Comparison of ENCODE assay signal across 13 cellular contexts in genomic region chr1:67733741-67734690, GRCh38. TPM values are rescaled to one million over a fixed set of nuclear protein-coding genes. Genes with fewer than 3 reads are reported as not detected.
A peak's percentile ranks its signal among the peaks of the same experiment; 100 is the strongest.
DNase-seq lines count a peak whose midpoint lies in the region; ATAC-seq, FAIRE-seq and TF ChIP-seq lines count a peak whose summit lies in the region.
"Had no signal": no experiment of that assay in that cellular context is flagged by ENCODE, and none has a peak within 500 bp of the region (broad histone marks: within the 10 kb centered on the region; RNA-seq: fewer than 3 reads in every experiment).

No MANE protein-coding gene starts in this region.

- peaks cover 13% of the 10 kb centered on the region for H3K79me2 ChIP-seq in endothelial cell of umbilical vein (ENCODE audit: control insufficient read depth, insufficient read depth, low read length)

- DNase-seq in GM19239 (ENCODE audit: insufficient read length, low spot score) (no peak), endothelial cell of umbilical vein (ENCODE audit: low read depth, low spot score) (peak; percentile 52), stomach (no peak), gastrocnemius medialis (no peak)
- DNase-seq in stimulated activated CD4-positive, alpha-beta T cell treated with anti-CD3 and anti-CD28 coated beads, Interleukin-4, amount 100 ng/mL, for 1 hour, result no peak
- DNase-seq in CD4-positive, alpha-beta memory T cell, result no peak
- DNase-seq: activated CD4-positive, alpha-beta memory T cell treated with anti-CD3 and anti-CD28 coated beads, Interleukin-2, amount 10 ng/mL, durations not matched to agents 7 days and 5 days; activated naive CD4-positive, alpha-beta T cell treated with anti-CD3 and anti-CD28 coated beads for 36 hours; NCI-H2107; stimulated activated CD4-positive, alpha-beta T cell treated with anti-CD3 and anti-CD28 coated beads, Interleukin-4, amount 100 ng/mL, for 24 hours; stimulated activated naive CD4-positive, alpha-beta T cell had no signal

- H3K36me3 ChIP-seq in endothelial cell of umbilical vein (ENCODE audit: control insufficient read depth in 2 of 2, extremely low read depth in 1 of 2, insufficient read depth in 2 of 2, low read length in 2 of 2) (no peaks in the 10 kb centered on the region), stomach (no peaks in the 10 kb centered on the region), gastrocnemius medialis (no peaks in the 10 kb centered on the region)
- no peaks in the 10 kb centered on the region for H3K36me3 ChIP-seq in CD4-positive, alpha-beta memory T cell (ENCODE audit: insufficient read depth, low read length)

- H3K4me3 Mint-ChIP-seq in CD4-positive, alpha-beta memory T cell, result no peak overlapping the region
- H3K4me3 Mint-ChIP-seq: activated CD4-positive, alpha-beta memory T cell treated with anti-CD3 and anti-CD28 coated beads, Interleukin-2, amount 10 ng/mL, durations not matched to agents 7 days and 5 days; activated naive CD4-positive, alpha-beta T cell treated with anti-CD3 and anti-CD28 coated beads for 36 hours; memory B cell had no signal

- TF ChIP-seq POLR2A in Raji (IDR thresholded peaks at IDR 0.05; ENCODE audit: insufficient read depth, low read depth, low read length) (peak; percentile 33; the same call in 1 of the 2 replicates), endothelial cell of umbilical vein (IDR thresholded peaks at IDR 0.05; ENCODE audit: low read depth, low read length) (no peak), stomach (IDR thresholded peaks at IDR 0.05) (no peak), gastrocnemius medialis (IDR thresholded peaks at IDR 0.05) (no peak)

- H3K9me3 Mint-ChIP-seq in CD4-positive, alpha-beta memory T cell, result no peaks in the 10 kb centered on the region
- H3K9me3 Mint-ChIP-seq: activated CD4-positive, alpha-beta memory T cell treated with anti-CD3 and anti-CD28 coated beads, Interleukin-2, amount 10 ng/mL, durations not matched to agents 7 days and 5 days; activated naive CD4-positive, alpha-beta T cell treated with anti-CD3 and anti-CD28 coated beads for 36 hours; memory B cell had no signal

- in situ Hi-C loops in gastrocnemius medialis (cut with MboI; ENCODE audit: low sequenced_read_pairs in 4 of 4), result no loop called here

- no peaks in the 10 kb centered on the region for H4K20me1 ChIP-seq in endothelial cell of umbilical vein (replicated peaks; ENCODE audit: control insufficient read depth, extremely low read depth, insufficient read depth, low read length)

- H3K27me3 ChIP-seq in endothelial cell of umbilical vein (ENCODE audit: control insufficient read depth in 2 of 2, insufficient read depth in 2 of 2, low read length in 2 of 2) (no peaks in the 10 kb centered on the region), stomach (no peaks in the 10 kb centered on the region), gastrocnemius medialis (no peaks in the 10 kb centered on the region)
- no peaks in the 10 kb centered on the region for H3K27me3 ChIP-seq in CD4-positive, alpha-beta memory T cell (ENCODE audit: insufficient read depth, low read length)

- no peak overlapping the region for H2AFZ ChIP-seq in endothelial cell of umbilical vein (ENCODE audit: low read depth, low read length)

- no peaks in the 10 kb centered on the region for H3K36me3 Mint-ChIP-seq in CD4-positive, alpha-beta memory T cell
- H3K36me3 Mint-ChIP-seq: memory B cell had no signal

- no TSS peak for BruUV-seq in endothelial cell of umbilical vein (replicated peaks; lab: Mats Ljungman, UMichigan)

- H3K9me1 ChIP-seq in endothelial cell of umbilical vein (replicated peaks; ENCODE audit: control insufficient read depth, extremely low read depth, insufficient read depth, low read length), result no peaks in the 10 kb centered on the region

- dilution Hi-C loops in endothelial cell of umbilical vein (cut with MboI; ENCODE audit: extremely low pct_ligation_motif_present, low sequenced_read_pairs), result no loop called here

- CTCF ChIA-PET in endothelial cell of umbilical vein (lab: Charles Lee), result interaction anchor here (3.2 kb wide), 1 partner anchor 26 kb away, joined by 15 read pairs; no protein-coding TSS in a partner anchor
- CTCF ChIA-PET in CD4-positive, alpha-beta memory T cell (lab: Charles Lee; ENCODE audit: partially characterized antibody), result interaction anchor here (0.7 kb wide), 1 partner anchor 10 kb away, joined by 3 read pairs; no protein-coding TSS in a partner anchor

- no peak overlapping the region for H3K4me2 ChIP-seq in endothelial cell of umbilical vein (ENCODE audit: insufficient read depth, low read length)

- peak overlapping the region in 3 of 7 donors; percentile 3 to 10 (median 9) for H3K27ac Mint-ChIP-seq in CD4-positive, alpha-beta memory T cell
- H3K27ac Mint-ChIP-seq: activated CD4-positive, alpha-beta memory T cell treated with anti-CD3 and anti-CD28 coated beads, Interleukin-2, amount 10 ng/mL, durations not matched to agents 7 days and 5 days; activated naive CD4-positive, alpha-beta T cell treated with anti-CD3 and anti-CD28 coated beads for 36 hours; memory B cell had no signal

- POLR2A ChIA-PET in endothelial cell of umbilical vein (lab: Charles Lee), result no interaction called here
- POLR2A ChIA-PET in CD4-positive, alpha-beta memory T cell (lab: Charles Lee; ENCODE audit: partially characterized antibody), result interaction anchor here (1.2 to 1.8 kb wide), 2 partner anchors 48 to 49 kb away, joined by 4 to 6 read pairs; partner anchors contain the start of gene GADD45A

- peaks cover 11 to 13% (median 13%) of the 10 kb centered on the region in 4 donors for H3K4me1 Mint-ChIP-seq in CD4-positive, alpha-beta memory T cell

- no peak overlapping the region for H3K4me3 ChIP-seq in endothelial cell of umbilical vein (replicated peaks in 1 of 3; ENCODE audit: insufficient read depth in 1 of 3, low read depth in 1 of 3, low read length in 3 of 3)
- no peak overlapping the region for H3K4me3 ChIP-seq in stomach
- no peak overlapping the region for H3K4me3 ChIP-seq in gastrocnemius medialis
- H3K4me3 ChIP-seq in CD4-positive, alpha-beta memory T cell (ENCODE audit: low read length in 2 of 2), result no peak overlapping the region

- H3K9me3 ChIP-seq in endothelial cell of umbilical vein (replicated peaks; ENCODE audit: control insufficient read depth, insufficient read depth, low read length) (no peaks in the 10 kb centered on the region), stomach (no peaks in the 10 kb centered on the region), gastrocnemius medialis (no peaks in the 10 kb centered on the region)
- no peaks in the 10 kb centered on the region for H3K9me3 ChIP-seq in CD4-positive, alpha-beta memory T cell (ENCODE audit: control insufficient read depth in 1 of 2, low read length in 2 of 2)

- H3K4me1 ChIP-seq in endothelial cell of umbilical vein (ENCODE audit: control insufficient read depth, extremely low read depth, insufficient read depth, low read length) (peaks cover 38% of the 10 kb centered on the region), stomach (peaks cover 30 to 65% (median 53%) of the 10 kb centered on the region in 4 donors), gastrocnemius medialis (peaks cover 25% of the 10 kb centered on the region in 2 donors)
- H3K4me1 ChIP-seq in CD4-positive, alpha-beta memory T cell (ENCODE audit: insufficient read depth, low read length), result peaks cover 18% of the 10 kb centered on the region

- intact Hi-C loops in endothelial cell of umbilical vein (cut with micrococcal nuclease) (no loop called here), stomach (cut with DNase I; ENCODE audit: low total_unique reads) (no loop called here), gastrocnemius medialis (cut with DNase I; ENCODE audit: low total_unique reads) (no loop called here)
- intact Hi-C loops in CD4-positive, alpha-beta memory T cell (cut with micrococcal nuclease), result no loop called here

- no peak for TF ChIP-seq CTCF in endothelial cell of umbilical vein (IDR thresholded peaks at IDR 0.05; ENCODE audit: extremely low read depth in 1 of 2, insufficient read depth in 1 of 2, low read depth in 1 of 2, low read length in 2 of 2)
- TF ChIP-seq CTCF in stomach (IDR thresholded peaks at IDR 0.05), result no peak
- TF ChIP-seq CTCF in gastrocnemius medialis (IDR thresholded peaks at IDR 0.05 in 4 of 5, conservative IDR thresholded peaks at IDR 0.05 in 1 of 5), result no peak

- no peak for TF ChIP-seq EP300 in stomach (IDR thresholded peaks at IDR 0.05)

- H3K9ac ChIP-seq in endothelial cell of umbilical vein (replicated peaks; ENCODE audit: extremely low read depth, insufficient read depth, low read length), result no peak overlapping the region

- H3K27me3 Mint-ChIP-seq in CD4-positive, alpha-beta memory T cell, result no peaks in the 10 kb centered on the region
- H3K27me3 Mint-ChIP-seq: memory B cell had no signal

- no peak for ATAC-seq in gastrocnemius medialis

- peak; percentile 14 for FAIRE-seq in GM19239 (lab: Jason Lieb, UNC)
- no peak for FAIRE-seq in endothelial cell of umbilical vein (lab: Jason Lieb, UNC)

- WGBS in stomach, 5 donors, result 44 to 59% (median 51%) methylated on average over 7 of the region's 7 CpGs

- no peak overlapping the region for H3K27ac ChIP-seq in endothelial cell of umbilical vein (ENCODE audit: insufficient read depth, low read depth, low read length)
- peak overlapping the region in 4 of 5 donors; percentile 2 to 47 (median 23) for H3K27ac ChIP-seq in stomach
- peak overlapping the region in 1 of 4 donors; percentile 19 for H3K27ac ChIP-seq in gastrocnemius medialis
- H3K27ac ChIP-seq in CD4-positive, alpha-beta memory T cell (ENCODE audit: low read depth, low read length), result no peak overlapping the region

TF ChIP-seq in endothelial cell of umbilical vein, 7 proteins besides CTCF, POLR2A, EP300 and RAD21 (continues in another document):
- no peak for TF ChIP-seq MAX (IDR thresholded peaks at IDR 0.05; ENCODE audit: insufficient read depth, insufficient read length)
- no peak for TF ChIP-seq POLR2AphosphoS5 (IDR thresholded peaks at IDR 0.05; ENCODE audit: insufficient read depth, low read depth, low read length)

RNA-seq across cellular contexts. Expression of gene GADD45A, which starts 49.0 kb away (rescaled TPM):
- total RNA-seq in endothelial cell of umbilical vein (77.4 and 91.6 TPM in 2 replicates), stomach (10 to 100 TPM in 4 of 5 donors, 1 to 10 TPM in 1; 4.7 to 63.8 (median 37.5) TPM), gastrocnemius medialis (100 to 1,000 TPM in 3 of 4 donors, 10 to 100 TPM in 1; 80.4 to 188 (median 142) TPM)
- polyA plus RNA-seq in endothelial cell of umbilical vein (54.9 and 87.6 TPM in 2 replicates), stomach (10 to 100 TPM; 31.6 to 84.8 (median 39.4) TPM)
- 78.4 and 85.9 TPM in 2 replicates for polyA plus RNA-seq in endothelial cell of umbilical vein (2011; cell fraction: cytosol; rRNA removed)
- 237 and 327 TPM in 2 replicates for polyA plus RNA-seq in endothelial cell of umbilical vein (2011; cell fraction: nucleus; rRNA removed)
- polyA plus RNA-seq in endothelial cell of umbilical vein (2012), result 104 and 119 TPM in 2 replicates
- polyA minus RNA-seq in endothelial cell of umbilical vein, result 16.1 and 31.1 TPM in 2 replicates
- 8.3 TPM for polyA minus RNA-seq in endothelial cell of umbilical vein (2011; cell fraction: cytosol; rRNA and poly(A)+ RNA removed)
- 71.4 and 153 TPM in 2 replicates for polyA minus RNA-seq in endothelial cell of umbilical vein (2011; cell fraction: nucleus; rRNA and poly(A)+ RNA removed)
- 10 to 100 TPM; 25.3 to 26.8 TPM for total RNA-seq in CD4-positive, alpha-beta memory T cell
- 10 to 100 TPM in 1 of 2 donors, 1 to 10 TPM in 1; 6.4 to 21.3 TPM for polyA plus RNA-seq in CD4-positive, alpha-beta memory T cell

Comparison
In these comparisons a context has a peak if more than half of its experiments do, and no peak if none do; other contexts are left out.
1. H3K27ac ChIP-seq: peak in stomach (4 of 5); none in endothelial cell of umbilical vein (single experiment) and CD4-positive, alpha-beta memory T cell (single experiment).